8 cellular contexts compared by ENCODE assay signal in the genomic region with DNA sequence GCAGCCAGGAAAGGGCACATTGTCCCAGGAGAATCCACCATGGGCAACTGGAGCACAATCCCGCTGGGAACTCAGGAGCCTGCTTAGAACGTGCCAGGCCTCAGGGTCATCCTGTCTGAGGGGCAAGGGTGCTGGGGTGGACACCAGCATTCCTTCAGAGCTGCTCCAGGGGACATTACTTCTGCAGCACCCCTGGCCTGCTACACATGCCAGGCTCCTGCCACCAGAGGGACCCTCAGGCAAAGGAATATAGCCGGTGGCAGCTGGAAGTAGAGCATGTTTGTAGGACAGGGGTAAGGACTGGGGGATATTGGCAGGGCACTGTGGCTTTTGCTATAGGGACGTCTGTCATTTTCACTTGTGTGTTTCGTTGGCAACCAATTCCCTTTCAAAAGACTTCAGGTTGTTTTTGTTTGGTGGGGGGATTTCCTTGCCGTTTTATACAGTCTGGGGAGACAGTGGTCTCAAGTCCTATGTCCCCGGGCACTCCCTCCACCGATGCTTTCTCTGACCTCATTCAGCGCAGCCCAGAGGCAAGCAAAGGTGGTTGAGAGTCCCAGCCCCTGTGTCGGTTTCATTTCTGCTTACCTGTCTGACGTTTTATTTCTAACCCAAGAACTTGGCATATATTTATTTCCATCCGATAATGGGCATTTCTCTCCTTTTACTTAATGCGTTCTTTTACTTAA.
DNase-seq lines count a peak whose midpoint lies in the region; ATAC-seq and TF ChIP-seq lines count a peak whose summit lies in the region.

No MANE protein-coding gene starts in this region.

- H3K23me2 ChIP-seq in H9 (ENCODE audit: insufficient read length, low read depth, low read length, poor library complexity, severe bottlenecking), result no peaks in the 10 kb centered on the region

- intact Hi-C loops in upper lobe of right lung (cut with DNase I) (no loop called here), ascending aorta (cut with DNase I) (no loop called here)

- no peak overlapping the region for H2BK120ac ChIP-seq in H9 (ENCODE audit: low read depth, low read length, poor library complexity, severe bottlenecking)

- H3K18ac ChIP-seq in H9 (ENCODE audit: insufficient read length, low read depth, low read length), result no peak overlapping the region

- H3K14ac ChIP-seq in H9 (ENCODE audit: insufficient read depth, low read length), result no peak overlapping the region

- no peak overlapping the region for H2BK15ac ChIP-seq in H9 (ENCODE audit: low read depth, low read length)

- no peaks in the 10 kb centered on the region for H3K79me1 ChIP-seq in H9 (ENCODE audit: insufficient read depth, low read depth, low read length, poor library complexity, severe bottlenecking)

- H3K56ac ChIP-seq in H9 (ENCODE audit: insufficient read length, low read depth, low read length), result no peak overlapping the region

- ATAC-seq in upper lobe of right lung (peak; percentile 54), GM19035 (IDR thresholded peaks at IDR 0.05; ENCODE audit: unreplicated experiment) (no peak)

- TF ChIP-seq RAD21 in SK-N-SH (IDR thresholded peaks at IDR 0.05; ENCODE audit: low read length), result peak; percentile 82

- H4K20me1 ChIP-seq in H9 (ENCODE audit: control insufficient read depth, insufficient read depth, insufficient read length) (no peaks in the 10 kb centered on the region), SK-N-SH (ENCODE audit: insufficient read depth) (no peaks in the 10 kb centered on the region)

- no peak overlapping the region for H3K4ac ChIP-seq in H9 (ENCODE audit: low read depth, low read length)

- no peak overlapping the region for H2BK20ac ChIP-seq in H9 (ENCODE audit: low read depth, low read length, poor library complexity, severe bottlenecking)

- H3K4me3 Mint-ChIP-seq in H9, result no peak overlapping the region

- H3K9me3 Mint-ChIP-seq in H9, result peaks cover 0 to 6% of the 10 kb centered on the region in 2 experiments; a peak in 2 of 5 replicates

- H3K27me3 Mint-ChIP-seq in H9 (ENCODE audit: low read depth), result no peaks in the 10 kb centered on the region

- H2BK12ac ChIP-seq in H9 (ENCODE audit: insufficient read length, low read depth, low read length), result no peak overlapping the region

- no peak overlapping the region for H3K23ac ChIP-seq in H9 (ENCODE audit: insufficient read length, low read depth, low read length)

- no peak for TF ChIP-seq EP300 in SK-N-SH (IDR thresholded peaks at IDR 0.05; ENCODE audit: borderline replicate concordance in 1 of 2, low read depth in 1 of 2, low read length in 1 of 2)

- peaks cover 11 to 14% of the 10 kb centered on the region in 2 experiments for H3K4me1 Mint-ChIP-seq in H9

- no CpG with 5 or more reads among the region's 13 CpGs for WGBS in H9 (ENCODE audit: extremely low coverage, insufficient read length, low lambda C conversion rate)
- WGBS in SK-N-SH (ENCODE audit: low lambda C conversion rate), result 80% methylated on average over 13 of the region's 13 CpGs

- H4K91ac ChIP-seq in H9 (ENCODE audit: insufficient read length, low read depth, low read length), result no peak overlapping the region

- H3K4me2 ChIP-seq in H9 (ENCODE audit: insufficient read depth, insufficient read length, low read length) (no peak overlapping the region), SK-N-SH (no peak overlapping the region)

- H4K8ac ChIP-seq in H9 (replicated peaks; ENCODE audit: insufficient read length, low read depth, low read length), result no peak overlapping the region

- peaks cover 0 to 9% (median 2%) of the 10 kb centered on the region in 3 experiments; a peak in 3 of 7 replicates for H3K36me3 Mint-ChIP-seq in H9 (ENCODE audit: insufficient read depth in 1 of 3, low read depth in 3 of 3)

- no peak overlapping the region for H4K5ac ChIP-seq in H9 (ENCODE audit: insufficient read length, low read depth, low read length)

- H2AK5ac ChIP-seq in H9 (ENCODE audit: insufficient read length, low read length), result no peak overlapping the region

- H2BK5ac ChIP-seq in H9 (ENCODE audit: insufficient read length, low read length), result no peak overlapping the region

- H3F3A ChIP-seq in SK-N-SH (replicated peaks; ENCODE audit: insufficient read depth), result no peaks in the 10 kb centered on the region

- H3K9ac ChIP-seq in H9 (ENCODE audit: extremely low read depth, insufficient read length, low read length) (no peak overlapping the region), SK-N-SH (no peak overlapping the region)

- POLR2A ChIA-PET in SK-N-SH (lab: Yijun Ruan, JAX), result no interaction called here

- no peak overlapping the region for H3T11ph ChIP-seq in H9 (ENCODE audit: low read length)

- peaks cover 0 to 4% of the 10 kb centered on the region in 2 experiments for H3K36me3 ChIP-seq in SK-N-SH (replicated peaks in 1 of 2; ENCODE audit: control insufficient read depth in 1 of 2, insufficient read depth in 2 of 2, low read length in 1 of 2)
- H3K36me3 ChIP-seq in brain microvascular endothelial cell (replicated peaks), result no peaks in the 10 kb centered on the region
- H3K36me3 ChIP-seq in upper lobe of right lung, result no peaks in the 10 kb centered on the region
- H3K36me3 ChIP-seq in ascending aorta, result peaks cover 0 to 11% of the 10 kb centered on the region in 2 donors

- no peak overlapping the region; a peak in 1 of 7 replicates for H3K27ac Mint-ChIP-seq in H9

- CTCF ChIA-PET in SK-N-SH (lab: Yijun Ruan, JAX), result interaction anchor here (0.6 to 3.8 kb wide), 23 partner anchors 8 to 957 kb away, joined by 3 to 67 read pairs (median 4); no protein-coding TSS in a partner anchor

- no peaks in the 10 kb centered on the region for H3K27me3 ChIP-seq in H9 (ENCODE audit: insufficient read depth, low read length)
- no peaks in the 10 kb centered on the region for H3K27me3 ChIP-seq in SK-N-SH (ENCODE audit: insufficient read depth)
- H3K27me3 ChIP-seq in brain microvascular endothelial cell (replicated peaks), result no peaks in the 10 kb centered on the region
- H3K27me3 ChIP-seq in upper lobe of right lung, result no peaks in the 10 kb centered on the region
- no peaks in the 10 kb centered on the region for H3K27me3 ChIP-seq in ascending aorta

- H2AFZ ChIP-seq in H9 (ENCODE audit: low read length), result no peak overlapping the region
- H2AFZ ChIP-seq in SK-N-SH (ENCODE audit: low read depth), result no peak overlapping the region

- in situ Hi-C loops in brain microvascular endothelial cell (cut with HindIII; ENCODE audit: low pct_ligation_motif_present, low sequenced_read_pairs), result no loop called here

- peak; percentile 36 for TF ChIP-seq CTCF in AG09309 (IDR thresholded peaks at IDR 0.05; ENCODE audit: control insufficient read depth, insufficient read depth, low read depth, low read length, missing control alignments)
- TF ChIP-seq CTCF in H9 (conservative IDR thresholded peaks at IDR 0.05), result peak; percentile 79
- peak; percentile 54 for TF ChIP-seq CTCF in SK-N-SH (IDR thresholded peaks at IDR 0.05)
- TF ChIP-seq CTCF in brain microvascular endothelial cell (IDR thresholded peaks at IDR 0.05; ENCODE audit: low read depth, low read length, missing control alignments), result peak; percentile 75
- TF ChIP-seq CTCF in upper lobe of right lung (IDR thresholded peaks at IDR 0.05), result peak; percentile 34
- no peak for TF ChIP-seq CTCF in ascending aorta (IDR thresholded peaks at IDR 0.05)

- H3K9me3 ChIP-seq in H9 (ENCODE audit: control insufficient read depth, low read depth, low read length) (no peaks in the 10 kb centered on the region), SK-N-SH (no peaks in the 10 kb centered on the region), upper lobe of right lung (no peaks in the 10 kb centered on the region), ascending aorta (peaks cover 0 to 22% of the 10 kb centered on the region in 2 donors)

- no peaks in the 10 kb centered on the region for H3K79me2 ChIP-seq in H9 (ENCODE audit: insufficient read depth, low read length)
- H3K79me2 ChIP-seq in SK-N-SH (ENCODE audit: insufficient read depth), result no peaks in the 10 kb centered on the region

- no peaks in the 10 kb centered on the region for H3K9me2 ChIP-seq in SK-N-SH

- H3K4me1 ChIP-seq in H9 (ENCODE audit: insufficient read depth, low read length) (no peaks in the 10 kb centered on the region; the same call in 1 of the 2 replicates), SK-N-SH (ENCODE audit: control insufficient read depth in 1 of 2, insufficient read depth in 2 of 2, low read depth in 1 of 2, low read length in 1 of 2) (peaks cover 0 to 5% of the 10 kb centered on the region in 2 experiments; a peak in 1 of 4 replicates), upper lobe of right lung (no peaks in the 10 kb centered on the region), ascending aorta (no peaks in the 10 kb centered on the region)

- no peak overlapping the region for H3K27ac ChIP-seq in H9 (ENCODE audit: insufficient read length, low read depth, low read length)
- H3K27ac ChIP-seq in SK-N-SH (ENCODE audit: low read depth in 2 of 2, low read length in 1 of 2), result no peak overlapping the region
- H3K27ac ChIP-seq in brain microvascular endothelial cell, result no peak overlapping the region
- no peak overlapping the region for H3K27ac ChIP-seq in upper lobe of right lung
- no peak overlapping the region for H3K27ac ChIP-seq in ascending aorta

- H3K4me3 ChIP-seq in AG09309 (ENCODE audit: control insufficient read depth, low read depth, low read length) (no peak overlapping the region), SK-N-SH (ENCODE audit: low read depth in 2 of 2, low read length in 1 of 2) (no peak overlapping the region), brain microvascular endothelial cell (ENCODE audit: low read depth, low read length) (no peak overlapping the region), upper lobe of right lung (no peak overlapping the region), ascending aorta (no peak overlapping the region)

- DNase-seq in AG09309 (ENCODE audit: low read depth), result no peak
- DNase-seq in H9, result peak; percentile 75
- peak; percentile 82 for DNase-seq in SK-N-SH
- peak; percentile 23 for DNase-seq in brain microvascular endothelial cell
- DNase-seq in lung microvascular endothelial cell (ENCODE audit: low read depth in 2 of 2), result peak; percentile 42 to 73
- DNase-seq in upper lobe of right lung, result peak; percentile 55
- DNase-seq in ascending aorta (ENCODE audit: low spot score in 2 of 2), result no peak

TF ChIP-seq in SK-N-SH, 30 proteins besides CTCF, POLR2A, EP300 and RAD21:
- TF ChIP-seq SMC3 (IDR thresholded peaks at IDR 0.05; ENCODE audit: low read depth, low read length) (peak; percentile 60; the same call in 1 of the 2 replicates), TAF1 (IDR thresholded peaks at IDR 0.05; ENCODE audit: borderline replicate concordance, low read depth, low read length) (no peak)
TF ChIP-seq in SK-N-SH: peak in this region for 1.

Comparison
In these comparisons a context has a peak if more than half of its experiments do, and no peak if none do; other contexts are left out.
1. DNase-seq: peak in H9 (single experiment), SK-N-SH (single experiment), brain microvascular endothelial cell (single experiment), lung microvascular endothelial cell (2 of 2) and upper lobe of right lung (single experiment); none in AG09309 (single experiment) and ascending aorta (0 of 2).
2. CTCF ChIP-seq: peak in AG09309 (single experiment), H9 (single experiment), SK-N-SH (single experiment), brain microvascular endothelial cell (single experiment) and upper lobe of right lung (single experiment); none in ascending aorta (0 of 3).